In the genomic region with DNA sequence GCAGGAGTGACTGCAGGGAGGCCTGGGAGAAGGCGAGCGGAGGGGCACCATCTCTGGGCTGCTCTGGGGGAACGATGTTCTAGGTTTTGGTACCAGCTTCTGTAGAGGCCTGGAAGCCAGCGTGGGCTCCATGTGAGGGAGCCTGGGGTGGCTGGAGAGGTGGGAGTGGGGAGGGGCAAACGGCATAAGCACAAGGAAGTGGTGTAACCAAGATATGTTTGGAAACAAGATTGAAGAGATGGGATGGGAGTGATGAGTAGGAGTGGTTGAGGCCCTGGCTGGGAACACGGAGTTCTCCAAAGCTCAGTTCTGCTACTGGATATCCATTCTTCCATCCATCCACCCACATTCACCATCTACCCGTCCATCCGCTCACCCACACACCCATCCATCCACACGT, we compare ENCODE assay signal across 23 cellular contexts. TPM values are rescaled to one million over a fixed set of nuclear protein-coding genes. Genes with fewer than 3 reads are reported as not detected.
DNase-seq lines count a peak whose midpoint lies in the region; ATAC-seq and TF ChIP-seq lines count a peak whose summit lies in the region.
"Had no signal": no experiment of that assay in that cellular context is flagged by ENCODE, and none has a peak within 500 bp of the region (broad histone marks: within the 10 kb centered on the region; RNA-seq: fewer than 3 reads in every experiment).

No MANE protein-coding gene starts in this region.

- peak overlapping the region; percentile 64 for H3K4me3 Mint-ChIP-seq in T-helper 2 cell treated with Interferon-gamma antibody and Interleukin-4, amounts not matched to agents 5 μg/mL and 100 μg/mL, for 36 hours
- peak overlapping the region; percentile 68 to 78 (median 71) for H3K4me3 Mint-ChIP-seq in T-cell
- H3K4me3 Mint-ChIP-seq: HFFc6 had no signal

- H3K27me3 ChIP-seq in duodenal mucosa (ENCODE audit: control insufficient read depth in 1 of 2, insufficient read depth in 2 of 2, low read length in 2 of 2): peaks cover 5 to 7% of the 10 kb centered on the region in 2 donors
- H3K27me3 ChIP-seq in spleen (replicated peaks in 1 of 7): peaks cover 0 to 23% (median 8%) of the 10 kb centered on the region in 7 donors
- H3K27me3 ChIP-seq in GM23248 (replicated peaks; ENCODE audit: insufficient read depth): peaks cover 11% of the 10 kb centered on the region

- no peak for DNase-seq in T-helper 2 cell treated with Interferon-gamma antibody and Interleukin-4, amounts not matched to agents 5 μg/mL and 100 μg/mL, for 36 hours (ENCODE audit: low spot score)
- DNase-seq in T-helper 2 cell (no peak), T-cell (no peak), spleen (no peak), AG08395 (ENCODE audit: low spot score) (no peak), DMS53 treated with DMSO at 0.1 percent for 48 hours (lab: John Stamatoyannopoulos, UW; ENCODE audit: unreplicated experiment) (no peak), GM23248 (no peak)
- DNase-seq: activated effector memory CD4-positive, alpha-beta T cell treated with Interleukin-2 at 50 U/mL for 16 hours; esophagus squamous epithelium; HFFc6; NCI-H1694; NCI-H446; NK-92 treated with Interleukin-12 subunit alpha and Interleukin-12 subunit beta, amount 100 ng/mL, for 24 hours; stimulated activated naive B cell treated with anti-CD40 and anti-IgM and Interleukin-4, amounts not matched to agents 10 μg/mL and 1 μg/mL and 100 μg/mL, for 72 hours; SW 1271 had no signal

- H3K4me1 ChIP-seq in duodenal mucosa (ENCODE audit: control insufficient read depth in 1 of 2, insufficient read depth in 2 of 2, low read length in 2 of 2) (peaks cover 15 to 25% of the 10 kb centered on the region in 2 donors), spleen (peaks cover 12 to 38% (median 32%) of the 10 kb centered on the region in 6 donors), GM23248 (ENCODE audit: insufficient read depth) (no peaks in the 10 kb centered on the region)

- no peaks in the 10 kb centered on the region for H3K79me2 ChIP-seq in GM23248 (ENCODE audit: insufficient read depth)

- POLR2A ChIA-PET in T-cell (lab: Charles Lee): no interaction called here

- no peaks in the 10 kb centered on the region; the same call in 1 of the 2 replicates for H4K20me1 ChIP-seq in GM23248 (ENCODE audit: insufficient read depth)

- H3K27me3 Mint-ChIP-seq in T-helper 2 cell treated with Interferon-gamma antibody and Interleukin-4, amounts not matched to agents 5 μg/mL and 100 μg/mL, for 36 hours (ENCODE audit: low read depth): no peaks in the 10 kb centered on the region
- H3K27me3 Mint-ChIP-seq in T-cell: peaks cover 10 to 12% of the 10 kb centered on the region in 2 donors

- H3K9ac ChIP-seq in duodenal mucosa (ENCODE audit: low read depth in 1 of 2, low read length in 2 of 2) (no peak overlapping the region), GM23248 (no peak overlapping the region)

- H3K4me1 Mint-ChIP-seq in T-helper 2 cell treated with Interferon-gamma antibody and Interleukin-4, amounts not matched to agents 5 μg/mL and 100 μg/mL, for 36 hours (ENCODE audit: low read depth): peaks cover 23% of the 10 kb centered on the region
- H3K4me1 Mint-ChIP-seq in T-cell: peaks cover 30 to 38% (median 32%) of the 10 kb centered on the region in 3 donors

- H2AFZ ChIP-seq in GM23248: no peak overlapping the region

- H3K4me2 ChIP-seq in GM23248 (ENCODE audit: unreplicated experiment): no peak overlapping the region

- CTCF ChIA-PET in T-cell (lab: Charles Lee): interaction anchor here (0.6 to 2.4 kb wide), 7 partner anchors 8 to 507 kb away, joined by 3 to 11 read pairs (median 3); no protein-coding TSS in a partner anchor

- peaks cover 0 to 21% of the 10 kb centered on the region in 2 donors for H3K36me3 ChIP-seq in duodenal mucosa (ENCODE audit: control insufficient read depth in 1 of 2, insufficient read depth in 2 of 2, low read length in 2 of 2)
- H3K36me3 ChIP-seq in spleen: peaks cover 0 to 34% (median 21%) of the 10 kb centered on the region in 6 donors
- 0 out of 2 replicates have a peak, but pooled peaks cover 8% of the 10 kb centered on the region for H3K36me3 ChIP-seq in GM23248 (ENCODE audit: low read depth)

- H3F3A ChIP-seq in GM23248 (ENCODE audit: insufficient read depth): no peaks in the 10 kb centered on the region

- no peak for TF ChIP-seq POLR2A in spleen (IDR thresholded peaks at IDR 0.05)

- no peaks in the 10 kb centered on the region for H3K9me3 ChIP-seq in duodenal mucosa (ENCODE audit: control insufficient read depth in 1 of 2, low read length in 2 of 2)
- no peaks in the 10 kb centered on the region for H3K9me3 ChIP-seq in spleen
- no peaks in the 10 kb centered on the region for H3K9me3 ChIP-seq in GM23248 (ENCODE audit: low read depth)
- H3K9me3 ChIP-seq: esophagus squamous epithelium had no signal

- in situ Hi-C loops in GM23248 (cut with MboI): no loop called here

- H3K27ac ChIP-seq in duodenal mucosa (ENCODE audit: low read depth, low read length): no peak overlapping the region
- peak overlapping the region in 6 of 8 donors; percentile 49 to 81 (median 58) for H3K27ac ChIP-seq in spleen
- H3K27ac ChIP-seq in GM23248: no peak overlapping the region
- H3K27ac ChIP-seq: 22Rv1, VCaP had no signal

- H3K27ac Mint-ChIP-seq in T-helper 2 cell treated with Interferon-gamma antibody and Interleukin-4, amounts not matched to agents 5 μg/mL and 100 μg/mL, for 36 hours: peak overlapping the region; percentile 13
- H3K27ac Mint-ChIP-seq in T-cell: peak overlapping the region; percentile 92 to 93
- H3K27ac Mint-ChIP-seq: HFFc6 had no signal

- no peaks in the 10 kb centered on the region for H3K9me3 Mint-ChIP-seq in T-helper 2 cell treated with Interferon-gamma antibody and Interleukin-4, amounts not matched to agents 5 μg/mL and 100 μg/mL, for 36 hours
- no peaks in the 10 kb centered on the region for H3K9me3 Mint-ChIP-seq in T-cell
- H3K9me3 Mint-ChIP-seq: HFFc6; stimulated activated naive B cell treated with anti-CD40 and anti-IgM and Interleukin-4, amounts not matched to agents 10 μg/mL and 1 μg/mL and 100 μg/mL, for 72 hours had no signal

- 67 to 72% (median 69%) methylated on average over 9 of the region's 9 CpGs for WGBS in spleen, 5 donors
- 68 to 82% methylated on average over 6 to 9 of the region's 9 CpGs for WGBS in GM23248 (ENCODE audit: low coverage in 1 of 2, low lambda C conversion rate in 2 of 2, missing lambda C conversion rate in 2 of 2), 2 experiments

- H3K4me3 ChIP-seq in duodenal mucosa (ENCODE audit: low read depth in 1 of 2, low read length in 2 of 2): peak overlapping the region; percentile 56 to 63
- H3K4me3 ChIP-seq in spleen: peak overlapping the region in 1 of 8 donors; percentile 18
- no peak overlapping the region for H3K4me3 ChIP-seq in GM23248

- no peak for ATAC-seq in T-cell (replicated peaks in 1 of 4)

- H3K36me3 Mint-ChIP-seq in T-helper 2 cell treated with Interferon-gamma antibody and Interleukin-4, amounts not matched to agents 5 μg/mL and 100 μg/mL, for 36 hours (ENCODE audit: low read depth): peaks cover 8% of the 10 kb centered on the region
- H3K36me3 Mint-ChIP-seq in T-cell: peaks cover 7% of the 10 kb centered on the region

- TF ChIP-seq CTCF in spleen (IDR thresholded peaks at IDR 0.05 in 8 of 11, conservative IDR thresholded peaks at IDR 0.05 in 3 of 11): no peak

- intact Hi-C loops in spleen (cut with DNase I; ENCODE audit: low total_unique reads): no loop called here

- no peaks in the 10 kb centered on the region for H3K9me2 ChIP-seq in GM23248 (ENCODE audit: insufficient read depth)

RNA-seq across cellular contexts. Expression of gene TSPAN17, which starts 12.2 kb away (rescaled TPM):
- total RNA-seq in T-cell (10 to 100 TPM; 20.2 to 39.3 (median 30.0) TPM), spleen (10 to 100 TPM; 18.4 to 36.4 (median 24.1) TPM)
- polyA plus RNA-seq in spleen (10 to 100 TPM; 15.3 to 33.3 (median 22.6) TPM), GM23248 (2016; fragmentation: Nextera tagmentation; extraction: Ambion mirVana) (29.9 and 30.0 TPM in 2 replicates)
- total RNA-seq in GM23248 (2014; rRNA removed; shearing (Covaris generic)): 41.2 and 42.2 TPM in 2 replicates

RNA-seq across cellular contexts. Expression of gene EIF4E1B, which starts 29.0 kb away (rescaled TPM):
- total RNA-seq in T-cell (not detected), spleen (not detected)
- polyA plus RNA-seq in spleen (not detected), GM23248 (2016; fragmentation: Nextera tagmentation; extraction: Ambion mirVana) (not detected in 2 replicates)
- not detected in 2 replicates for total RNA-seq in GM23248 (2014; rRNA removed; shearing (Covaris generic))
- total RNA-seq: activated CD8-positive, alpha-beta memory T cell treated with anti-CD3 and anti-CD28 coated beads for 36 hours; bronchial epithelial cell; dermis microvascular lymphatic vessel endothelial cell; esophagus squamous epithelium; HFFc6; M059J; ureter had no signal

RNA-seq across cellular contexts. Expression of gene SNCB, which starts 29.1 kb away (rescaled TPM):
- total RNA-seq in T-cell (not detected), spleen (not detected)
- polyA plus RNA-seq in spleen (under 1 TPM; 0.19 to 0.41 (median 0.33) TPM), GM23248 (2016; fragmentation: Nextera tagmentation; extraction: Ambion mirVana) (not detected in 2 replicates)
- total RNA-seq in GM23248 (2014; rRNA removed; shearing (Covaris generic)): not detected in 2 replicates
- total RNA-seq: activated CD8-positive, alpha-beta memory T cell treated with anti-CD3 and anti-CD28 coated beads for 36 hours; bronchial epithelial cell; esophagus squamous epithelium; HFFc6; M059J; ureter had no signal

RNA-seq across cellular contexts. Expression of gene GPRIN1, which starts 49.5 kb away (rescaled TPM):
- total RNA-seq in T-cell (1 to 10 TPM in 1 of 5 donors, under 1 TPM in 4; 0.33 to 1.2 (median 0.64) TPM), spleen (1 to 10 TPM in 4 of 7 donors, under 1 TPM in 3; 0.52 to 1.3 (median 1.1) TPM)
- polyA plus RNA-seq in spleen (under 1 TPM; 0.13 to 0.48 (median 0.46) TPM), GM23248 (2016; fragmentation: Nextera tagmentation; extraction: Ambion mirVana) (1.2 and 1.3 TPM in 2 replicates)
- total RNA-seq in GM23248 (2014; rRNA removed; shearing (Covaris generic)): 4.3 and 4.8 TPM in 2 replicates

Comparison
In these comparisons a context has a peak if more than half of its experiments do, and no peak if none do; other contexts are left out.
1. H3K27ac ChIP-seq: peak in spleen (6 of 8); none in duodenal mucosa (single experiment) and GM23248 (single experiment).